Comparison of ENCODE assay signal across 8 cellular contexts in the genomic region with DNA sequence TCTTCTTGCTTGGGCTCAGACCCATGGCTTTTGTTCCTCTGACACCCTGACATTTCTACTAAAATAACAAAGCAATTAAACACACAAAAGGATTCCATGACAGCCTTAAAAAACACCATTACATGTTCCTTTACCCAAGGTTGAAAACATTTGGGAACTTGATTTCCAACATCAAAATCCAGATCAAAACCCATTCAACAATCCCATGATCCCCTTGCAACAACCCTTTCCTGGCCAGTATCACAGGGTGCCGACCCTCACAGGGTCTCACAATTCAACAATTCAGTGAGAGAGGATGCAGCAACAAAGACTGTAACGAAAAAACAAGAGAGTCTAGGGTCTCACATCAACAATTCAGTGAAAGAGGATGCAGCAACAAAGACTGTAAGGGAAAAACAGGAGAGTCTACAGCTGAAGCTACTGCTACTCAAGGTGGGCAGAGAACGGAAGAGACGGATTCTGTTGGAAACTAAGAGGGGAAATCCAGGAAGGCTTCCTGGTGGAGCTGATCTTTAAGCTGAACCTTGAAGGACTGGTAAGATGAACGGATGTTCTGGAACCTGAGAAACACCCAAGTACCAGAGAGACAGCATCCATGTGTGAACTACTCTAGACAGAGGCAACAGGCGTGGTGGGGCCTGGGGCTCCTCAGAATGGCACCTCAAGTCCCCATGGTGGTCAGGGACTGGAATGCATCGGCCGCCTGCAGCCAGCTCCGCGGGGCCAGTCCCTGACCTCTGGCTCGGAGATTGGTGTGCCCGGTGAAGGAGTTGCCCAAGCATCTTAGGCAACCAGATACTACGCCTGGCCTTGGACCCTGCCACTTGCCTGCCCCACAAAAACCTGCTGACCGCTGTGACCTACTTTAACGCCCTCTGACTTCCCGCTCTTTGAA. TPM values are rescaled to one million over a fixed set of nuclear protein-coding genes. Genes with fewer than 3 reads are reported as not detected.
A peak's percentile ranks its signal among the peaks of the same experiment; 100 is the strongest.
DNase-seq lines count a peak whose midpoint lies in the region; ATAC-seq and TF ChIP-seq lines count a peak whose summit lies in the region.

No MANE protein-coding gene starts in this region.

- H2AFZ ChIP-seq in HCT116 (ENCODE audit: low read depth, low read length, poor library complexity, severe bottlenecking), result no peak overlapping the region

- BruUV-seq in HCT116 (replicated peaks; lab: Mats Ljungman, UMichigan), result TSS peak; percentile 75

- no peaks in the 10 kb centered on the region for H3K9me3 Mint-ChIP-seq in activated naive CD4-positive, alpha-beta T cell treated with anti-CD3 and anti-CD28 coated beads, Interleukin-2, amount 50 U/mL, for 24 hours

- intact Hi-C loops in HCT116 (cut with micrococcal nuclease) (loop anchor here (1.0 to 10.0 kb wide), 7 partner anchors 23 to 978 kb away; partner anchors contain the start of gene ZFP36L1), stomach (cut with DNase I; ENCODE audit: low total_unique reads) (loop anchor here (5.0 kb wide), 1 partner anchor 568 kb away; no protein-coding TSS in a partner anchor)

- RAD21 ChIA-PET in HCT116 (lab: Charles Lee; ENCODE audit: low non-redundant PET in 1 of 2, low total read pairs in 2 of 2, uncharacterized antibody in 2 of 2, unreplicated experiment in 2 of 2), result interaction anchor here (0.6 to 2.2 kb wide), 3 partner anchors 30 to 567 kb away, joined by 3 to 9 read pairs (median 5); no protein-coding TSS in a partner anchor

- H3K27me3 ChIP-seq in BE2C (no peaks in the 10 kb centered on the region), HCT116 (ENCODE audit: insufficient read depth, low read length) (no peaks in the 10 kb centered on the region), stomach (no peaks in the 10 kb centered on the region)

- 73 to 88% (median 84%) methylated on average over 11 to 16 of the region's 16 CpGs for WGBS in stomach, 5 donors

- TF ChIP-seq RAD21 in HCT116 (IDR thresholded peaks at IDR 0.05; ENCODE audit: low read depth), result no peak

- no peaks in the 10 kb centered on the region for H4K20me1 ChIP-seq in HCT116 (ENCODE audit: insufficient read depth)

- H3K27ac ChIP-seq in HCT116 (ENCODE audit: low read depth, low read length) (peak overlapping the region; percentile 99), stomach (peak overlapping the region; percentile 92 to 99 (median 97))

- peak; percentile 82 for TF ChIP-seq POLR2A in HCT116 (IDR thresholded peaks at IDR 0.05; ENCODE audit: borderline replicate concordance, extremely low read depth, insufficient read depth, insufficient read length)
- no peak for TF ChIP-seq POLR2A in stomach (IDR thresholded peaks at IDR 0.05)

- no peaks in the 10 kb centered on the region for H3K27me3 Mint-ChIP-seq in activated naive CD4-positive, alpha-beta T cell treated with anti-CD3 and anti-CD28 coated beads, Interleukin-2, amount 50 U/mL, for 24 hours

- H3K9me3 ChIP-seq in BE2C (no peaks in the 10 kb centered on the region), HCT116 (ENCODE audit: control insufficient read depth in 1 of 2, insufficient read depth in 1 of 2, low read depth in 1 of 2, low read length in 2 of 2) (no peaks in the 10 kb centered on the region), stomach (no peaks in the 10 kb centered on the region)

- POLR2A ChIA-PET in HCT116 (lab: Charles Lee), result interaction anchor here (0.5 to 12.3 kb wide), 11 partner anchors 9 to 999 kb away, joined by 3 to 120 read pairs (median 4); partner anchors contain the start of genes ZFP36L1 and ZFYVE26

- peak overlapping the region; percentile 99 for H3K27ac Mint-ChIP-seq in activated naive CD4-positive, alpha-beta T cell treated with anti-CD3 and anti-CD28 coated beads, Interleukin-2, amount 50 U/mL, for 24 hours

- H3K36me3 ChIP-seq in BE2C, result no peaks in the 10 kb centered on the region
- H3K36me3 ChIP-seq in HCT116 (ENCODE audit: control insufficient read depth in 1 of 2, insufficient read depth in 2 of 2, low read length in 2 of 2), result no peaks in the 10 kb centered on the region
- no peaks in the 10 kb centered on the region for H3K36me3 ChIP-seq in stomach

- CTCF ChIA-PET in HCT116 (lab: Charles Lee), result interaction anchor here (0.9 to 4.4 kb wide), 9 partner anchors 9 to 882 kb away, joined by 3 to 48 read pairs (median 4); no protein-coding TSS in a partner anchor

- ATAC-seq in HCT116, result no peak; the same call in 1 of the 2 replicates
- ATAC-seq in GM21390 (IDR thresholded peaks at IDR 0.05; ENCODE audit: unreplicated experiment), result no peak
- no peak for ATAC-seq in GM21423 (IDR thresholded peaks at IDR 0.05; ENCODE audit: unreplicated experiment)

- peak overlapping the region; percentile 84 for H3K4me3 Mint-ChIP-seq in activated naive CD4-positive, alpha-beta T cell treated with anti-CD3 and anti-CD28 coated beads, Interleukin-2, amount 50 U/mL, for 24 hours

- H3K36me3 Mint-ChIP-seq in activated naive CD4-positive, alpha-beta T cell treated with anti-CD3 and anti-CD28 coated beads, Interleukin-2, amount 50 U/mL, for 24 hours, result no peaks in the 10 kb centered on the region

- TF ChIP-seq CTCF in BE2C (IDR thresholded peaks at IDR 0.05; ENCODE audit: low read depth, low read length) (no peak), HCT116 (IDR thresholded peaks at IDR 0.05 in 2 of 3, conservative IDR thresholded peaks at IDR 0.05 in 1 of 3; ENCODE audit: borderline replicate concordance in 1 of 3, insufficient read depth in 1 of 3, low read depth in 2 of 3, low read length in 2 of 3) (no peak), stomach (IDR thresholded peaks at IDR 0.05) (no peak)

- H3K4me1 ChIP-seq in BE2C (no peaks in the 10 kb centered on the region), HCT116 (ENCODE audit: control insufficient read depth in 1 of 2, insufficient read depth in 2 of 2, low read length in 2 of 2) (peaks cover 72 to 75% of the 10 kb centered on the region in 2 experiments), stomach (peaks cover 37 to 77% (median 64%) of the 10 kb centered on the region in 4 donors)

- peak overlapping the region; percentile 83 for H3K4me2 ChIP-seq in HCT116 (ENCODE audit: low read length)

- H3K4me3 ChIP-seq in BE2C (ENCODE audit: low read depth, low read length) (peak overlapping the region; percentile 63), HCT116 (replicated peaks in 1 of 2; ENCODE audit: low read depth in 1 of 2, low read length in 2 of 2) (peak overlapping the region; percentile 35 to 57), stomach (peak overlapping the region; percentile 32 to 53 (median 44))

- DNase-seq in BE2C, result no peak
- DNase-seq in HCT116 (ENCODE audit: low read depth, low spot score), result no peak
- DNase-seq in iPS-NIHi7 (ENCODE audit: extremely low spot score), result peak; percentile 12
- DNase-seq in stomach, result no peak
- DNase-seq in T1000 (lab: John Stamatoyannopoulos, UW), result no peak

- H3K9ac ChIP-seq in HCT116 (ENCODE audit: low read length), result peak overlapping the region; percentile 79

- peaks cover 79% of the 10 kb centered on the region for H3K4me1 Mint-ChIP-seq in activated naive CD4-positive, alpha-beta T cell treated with anti-CD3 and anti-CD28 coated beads, Interleukin-2, amount 50 U/mL, for 24 hours

- no peaks in the 10 kb centered on the region for H3K79me2 ChIP-seq in HCT116 (ENCODE audit: insufficient read depth, low read length)

- no peak for TF ChIP-seq EP300 in stomach (IDR thresholded peaks at IDR 0.05)

- H3K9me2 ChIP-seq in HCT116 (ENCODE audit: insufficient read depth), result no peaks in the 10 kb centered on the region

TF ChIP-seq in HCT116, 20 proteins besides CTCF, POLR2A, EP300 and RAD21 (continues in another document):
- no peak for TF ChIP-seq ZFX (IDR thresholded peaks at IDR 0.05)
- TF ChIP-seq SP1 (IDR thresholded peaks at IDR 0.05; ENCODE audit: low read depth), result no peak
- TF ChIP-seq CEBPB (IDR thresholded peaks at IDR 0.05; ENCODE audit: low read depth), result no peak
- TF ChIP-seq ZBTB33 (IDR thresholded peaks at IDR 0.05; ENCODE audit: extremely low read depth, insufficient replicate concordance, low read length), result no peak
- TF ChIP-seq, protein P1, sequence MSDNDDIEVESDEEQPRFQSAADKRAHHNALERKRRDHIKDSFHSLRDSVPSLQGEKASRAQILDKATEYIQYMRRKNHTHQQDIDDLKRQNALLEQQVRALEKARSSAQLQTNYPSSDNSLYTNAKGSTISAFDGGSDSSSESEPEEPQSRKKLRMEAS (IDR thresholded peaks at IDR 0.05), result no peak
- no peak for TF ChIP-seq ZNF274 (IDR thresholded peaks at IDR 0.05; ENCODE audit: low read depth, low read length)
- TF ChIP-seq POLR2AphosphoS5 (IDR thresholded peaks at IDR 0.05; ENCODE audit: low read depth, low read length), result 0 out of 2 replicates have a peak, but pooled peaks have one; percentile 13

RNA-seq across cellular contexts. Expression of gene ZFP36L1, which starts 22.7 kb away (rescaled TPM):
- 0.71 TPM for polyA plus RNA-seq in BE2C (2012; ENCODE audit: insufficient read depth, insufficient read length, low read depth)
- total RNA-seq in HCT116 (2021; ENCODE audit: unreplicated experiment) (304 TPM), stomach (100 to 1,000 TPM in 4 of 5 donors, 10 to 100 TPM in 1; 44.4 to 655 (median 255) TPM)
- 177 and 302 TPM in 2 replicates for polyA plus RNA-seq in HCT116 (2012)
- polyA plus RNA-seq in stomach, result 10 to 100 TPM; 64.0 to 80.1 (median 70.4) TPM
